ENCODE assay signal across 27 cellular contexts in genomic region chr3:154568064-154568463, GRCh38.
"Had no signal": no experiment of that assay in that cellular context is flagged by ENCODE, and none has a peak within 500 bp of the region (broad histone marks: within the 10 kb centered on the region; RNA-seq: fewer than 3 reads in every experiment).

No MANE protein-coding gene starts in this region.

- H3K9me3 Mint-ChIP-seq: mesothelial cell of epicardium; nephron progenitor cell; stimulated activated effector memory CD8-positive, alpha-beta T cell treated with anti-CD3 and anti-CD28 coated beads, Interleukin-12 subunit alpha, Interleukin-12 subunit beta, amount 100 ng/mL, for 72 hours; stimulated activated naive CD8-positive, alpha-beta T cell treated with anti-CD3 and anti-CD28 coated beads, Interleukin-15, Interleukin-2, amounts not matched to agents 100 ng/mL and 50 ng/mL, for 24 hours had no signal

- H3K27ac Mint-ChIP-seq: mesothelial cell of epicardium; naive B cell; natural killer cell; nephron progenitor cell; stimulated activated effector memory CD8-positive, alpha-beta T cell treated with anti-CD3 and anti-CD28 coated beads, Interleukin-12 subunit alpha, Interleukin-12 subunit beta, amount 100 ng/mL, for 72 hours; stimulated activated naive CD8-positive, alpha-beta T cell treated with anti-CD3 and anti-CD28 coated beads, Interleukin-15, Interleukin-2, amounts not matched to agents 100 ng/mL and 50 ng/mL, for 24 hours had no signal

- DNase-seq: islet precursor cell; left ventricle myocardium inferior; mesendoderm; naive B cell; natural killer cell; nephron progenitor cell; nucleus accumbens; pancreas; posterior cingulate gyrus; retina; right cardiac atrium; sigmoid colon; small intestine; spleen; stimulated activated CD4-positive, alpha-beta T cell treated with anti-CD3 and anti-CD28 coated beads, Interleukin-4, amount 100 ng/mL, for 24 hours; stimulated activated naive CD4-positive, alpha-beta T cell; tibial artery; trophoblast cell; upper lobe of right lung had no signal

- H3K4me3 ChIP-seq: left ventricle myocardium inferior, lung, pancreas, prostate gland, sigmoid colon, spleen, suprapubic skin, thoracic aorta, tibial artery, upper lobe of right lung had no signal

- H3K4me1 ChIP-seq: left ventricle myocardium inferior, pancreas, prostate gland, sigmoid colon, spleen, suprapubic skin, tibial artery, upper lobe of right lung had no signal

- H3K36me3 ChIP-seq: left ventricle myocardium inferior, pancreas, prostate gland, sigmoid colon, spleen, suprapubic skin, thoracic aorta, tibial artery, upper lobe of right lung had no signal

- H3K4me3 Mint-ChIP-seq: mesothelial cell of epicardium; naive B cell; natural killer cell; nephron progenitor cell; stimulated activated effector memory CD8-positive, alpha-beta T cell treated with anti-CD3 and anti-CD28 coated beads, Interleukin-12 subunit alpha, Interleukin-12 subunit beta, amount 100 ng/mL, for 72 hours; stimulated activated naive CD8-positive, alpha-beta T cell treated with anti-CD3 and anti-CD28 coated beads, Interleukin-15, Interleukin-2, amounts not matched to agents 100 ng/mL and 50 ng/mL, for 24 hours had no signal

- FAIRE-seq: pancreas, small intestine, urothelium cell line had no signal

- H3K27me3 ChIP-seq: pancreas, sigmoid colon, spleen, suprapubic skin, tibial artery, upper lobe of right lung had no signal

- H3K4me1 Mint-ChIP-seq: mesothelial cell of epicardium; naive B cell; natural killer cell; stimulated activated effector memory CD8-positive, alpha-beta T cell treated with anti-CD3 and anti-CD28 coated beads, Interleukin-12 subunit alpha, Interleukin-12 subunit beta, amount 100 ng/mL, for 72 hours had no signal

- H3K9me3 ChIP-seq: pancreas, prostate gland, sigmoid colon, spleen, suprapubic skin, thoracic aorta, tibial artery, upper lobe of right lung had no signal

- H3K27me3 Mint-ChIP-seq: naive B cell; stimulated activated naive CD8-positive, alpha-beta T cell treated with anti-CD3 and anti-CD28 coated beads, Interleukin-15, Interleukin-2, amounts not matched to agents 100 ng/mL and 50 ng/mL, for 24 hours had no signal

- ATAC-seq: natural killer cell; pancreas; right cardiac atrium; stimulated activated effector memory CD8-positive, alpha-beta T cell treated with anti-CD3 and anti-CD28 coated beads, Interleukin-12 subunit alpha, Interleukin-12 subunit beta, amount 100 ng/mL, for 72 hours; upper lobe of right lung had no signal

- H3K27ac ChIP-seq: left ventricle myocardium inferior, pancreas, prostate gland, sigmoid colon, spleen, suprapubic skin, thoracic aorta, tibial artery, upper lobe of right lung had no signal

- H3K36me3 Mint-ChIP-seq: mesothelial cell of epicardium; naive B cell; natural killer cell; stimulated activated effector memory CD8-positive, alpha-beta T cell treated with anti-CD3 and anti-CD28 coated beads, Interleukin-12 subunit alpha, Interleukin-12 subunit beta, amount 100 ng/mL, for 72 hours had no signal
